2 cellular contexts compared by ENCODE assay signal in the genomic region with DNA sequence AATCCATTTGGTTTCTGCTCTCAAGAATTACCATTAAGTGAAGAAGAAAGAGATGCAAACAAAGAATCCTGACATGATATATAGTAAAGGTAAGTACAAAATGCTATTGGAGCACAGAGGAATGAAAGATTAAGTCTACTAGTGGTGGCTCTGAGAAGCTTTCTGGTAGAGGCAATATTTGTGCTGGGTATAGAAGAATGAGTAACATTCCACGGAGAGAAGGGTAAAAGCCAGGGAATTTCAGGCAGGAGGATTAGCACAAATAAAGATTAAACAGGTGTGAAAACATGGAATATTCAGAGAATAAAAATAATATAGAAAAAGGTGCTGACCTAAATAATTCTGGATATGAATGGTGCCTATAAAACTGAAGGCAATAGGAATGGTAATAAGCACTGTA.
A peak's percentile ranks its signal among the peaks of the same experiment; 100 is the strongest.
TF ChIP-seq lines count a peak whose summit lies in the region.

No MANE protein-coding gene starts in this region.

TF ChIP-seq in HEK293, 187 proteins besides CTCF, POLR2A, EP300 and RAD21:
- no peak for TF ChIP-seq ZNF610 (tag by site-specific recombination; IDR thresholded peaks at IDR 0.05; ENCODE audit: borderline replicate concordance)
- peak; percentile 36 for TF ChIP-seq SETDB1 (IDR thresholded peaks at IDR 0.05; ENCODE audit: insufficient read length, low read length)

TF ChIP-seq in K562, 482 proteins besides CTCF, POLR2A, EP300 and RAD21:
- TF ChIP-seq ZFP1 (CRISPR knock-in tag; IDR thresholded peaks at IDR 0.05) (peak; percentile 90), PTRF (tag; IDR thresholded peaks at IDR 0.05) (no peak)
